In the genomic region with DNA sequence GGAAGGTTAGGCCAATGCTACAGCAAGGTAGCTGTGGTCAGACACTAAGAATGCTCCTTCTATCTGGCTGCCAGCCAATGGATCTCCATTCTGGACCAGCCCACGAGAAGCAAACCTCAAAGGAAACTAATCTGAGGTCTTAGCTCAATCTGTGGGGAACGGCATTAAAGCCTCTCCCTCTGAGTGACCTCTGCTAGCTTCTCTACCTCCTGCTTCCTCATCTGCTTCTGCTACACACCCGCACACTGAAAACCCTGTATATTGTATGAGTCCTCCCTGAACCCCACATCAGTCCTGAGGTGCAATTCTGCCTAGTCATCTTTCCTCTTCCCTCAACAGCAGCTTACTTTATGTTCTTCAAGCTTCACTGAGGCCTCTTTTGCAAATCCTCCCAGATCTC, we compare ENCODE assay signal across 1 cellular context.
TF ChIP-seq lines count a peak whose summit lies in the region.

No MANE protein-coding gene starts in this region.

TF ChIP-seq in GM23338, 12 proteins besides CTCF, POLR2A, EP300 and RAD21 (continued from another document):
- TF ChIP-seq, protein P1, sequence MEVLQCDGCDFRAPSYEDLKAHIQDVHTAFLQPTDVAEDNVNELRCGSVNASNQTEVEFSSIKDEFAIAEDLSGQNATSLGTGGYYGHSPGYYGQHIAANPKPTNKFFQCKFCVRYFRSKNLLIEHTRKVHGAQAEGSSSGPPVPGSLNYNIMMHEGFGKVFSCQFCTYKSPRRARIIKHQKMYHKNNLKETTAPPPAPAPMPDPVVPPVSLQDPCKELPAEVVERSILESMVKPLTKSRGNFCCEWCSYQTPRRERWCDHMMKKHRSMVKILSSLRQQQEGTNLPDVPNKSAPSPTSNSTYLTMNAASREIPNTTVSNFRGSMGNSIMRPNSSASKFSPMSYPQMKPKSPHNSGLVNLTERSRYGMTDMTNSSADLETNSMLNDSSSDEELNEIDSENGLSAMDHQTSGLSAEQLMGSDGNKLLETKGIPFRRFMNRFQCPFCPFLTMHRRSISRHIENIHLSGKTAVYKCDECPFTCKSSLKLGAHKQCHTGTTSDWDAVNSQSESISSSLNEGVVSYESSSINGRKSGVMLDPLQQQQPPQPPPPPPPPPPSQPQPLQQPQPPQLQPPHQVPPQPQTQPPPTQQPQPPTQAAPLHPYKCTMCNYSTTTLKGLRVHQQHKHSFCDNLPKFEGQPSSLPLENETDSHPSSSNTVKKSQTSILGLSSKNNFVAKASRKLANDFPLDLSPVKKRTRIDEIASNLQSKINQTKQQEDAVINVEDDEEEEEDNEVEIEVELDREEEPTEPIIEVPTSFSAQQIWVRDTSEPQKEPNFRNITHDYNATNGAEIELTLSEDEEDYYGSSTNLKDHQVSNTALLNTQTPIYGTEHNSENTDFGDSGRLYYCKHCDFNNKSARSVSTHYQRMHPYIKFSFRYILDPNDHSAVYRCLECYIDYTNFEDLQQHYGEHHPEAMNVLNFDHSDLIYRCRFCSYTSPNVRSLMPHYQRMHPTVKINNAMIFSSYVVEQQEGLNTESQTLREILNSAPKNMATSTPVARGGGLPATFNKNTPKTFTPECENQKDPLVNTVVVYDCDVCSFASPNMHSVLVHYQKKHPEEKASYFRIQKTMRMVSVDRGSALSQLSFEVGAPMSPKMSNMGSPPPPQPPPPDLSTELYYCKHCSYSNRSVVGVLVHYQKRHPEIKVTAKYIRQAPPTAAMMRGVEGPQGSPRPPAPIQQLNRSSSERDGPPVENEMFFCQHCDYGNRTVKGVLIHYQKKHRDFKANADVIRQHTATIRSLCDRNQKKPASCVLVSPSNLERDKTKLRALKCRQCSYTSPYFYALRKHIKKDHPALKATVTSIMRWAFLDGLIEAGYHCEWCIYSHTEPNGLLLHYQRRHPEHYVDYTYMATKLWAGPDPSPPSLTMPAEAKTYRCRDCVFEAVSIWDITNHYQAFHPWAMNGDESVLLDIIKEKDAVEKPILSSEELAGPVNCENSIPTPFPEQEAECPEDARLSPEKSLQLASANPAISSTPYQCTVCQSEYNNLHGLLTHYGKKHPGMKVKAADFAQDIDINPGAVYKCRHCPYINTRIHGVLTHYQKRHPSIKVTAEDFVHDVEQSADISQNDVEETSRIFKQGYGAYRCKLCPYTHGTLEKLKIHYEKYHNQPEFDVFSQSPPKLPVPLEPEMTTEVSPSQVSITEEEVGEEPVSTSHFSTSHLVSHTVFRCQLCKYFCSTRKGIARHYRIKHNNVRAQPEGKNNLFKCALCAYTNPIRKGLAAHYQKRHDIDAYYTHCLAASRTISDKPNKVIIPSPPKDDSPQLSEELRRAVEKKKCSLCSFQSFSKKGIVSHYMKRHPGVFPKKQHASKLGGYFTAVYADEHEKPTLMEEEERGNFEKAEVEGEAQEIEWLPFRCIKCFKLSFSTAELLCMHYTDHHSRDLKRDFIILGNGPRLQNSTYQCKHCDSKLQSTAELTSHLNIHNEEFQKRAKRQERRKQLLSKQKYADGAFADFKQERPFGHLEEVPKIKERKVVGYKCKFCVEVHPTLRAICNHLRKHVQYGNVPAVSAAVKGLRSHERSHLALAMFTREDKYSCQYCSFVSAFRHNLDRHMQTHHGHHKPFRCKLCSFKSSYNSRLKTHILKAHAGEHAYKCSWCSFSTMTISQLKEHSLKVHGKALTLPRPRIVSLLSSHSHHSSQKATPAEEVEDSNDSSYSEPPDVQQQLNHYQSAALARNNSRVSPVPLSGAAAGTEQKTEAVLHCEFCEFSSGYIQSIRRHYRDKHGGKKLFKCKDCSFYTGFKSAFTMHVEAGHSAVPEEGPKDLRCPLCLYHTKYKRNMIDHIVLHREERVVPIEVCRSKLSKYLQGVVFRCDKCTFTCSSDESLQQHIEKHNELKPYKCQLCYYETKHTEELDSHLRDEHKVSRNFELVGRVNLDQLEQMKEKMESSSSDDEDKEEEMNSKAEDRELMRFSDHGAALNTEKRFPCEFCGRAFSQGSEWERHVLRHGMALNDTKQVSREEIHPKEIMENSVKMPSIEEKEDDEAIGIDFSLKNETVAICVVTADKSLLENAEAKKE (CRISPR knock-in tag; IDR thresholded peaks at IDR 0.05): no peak
- TF ChIP-seq, protein P2, sequence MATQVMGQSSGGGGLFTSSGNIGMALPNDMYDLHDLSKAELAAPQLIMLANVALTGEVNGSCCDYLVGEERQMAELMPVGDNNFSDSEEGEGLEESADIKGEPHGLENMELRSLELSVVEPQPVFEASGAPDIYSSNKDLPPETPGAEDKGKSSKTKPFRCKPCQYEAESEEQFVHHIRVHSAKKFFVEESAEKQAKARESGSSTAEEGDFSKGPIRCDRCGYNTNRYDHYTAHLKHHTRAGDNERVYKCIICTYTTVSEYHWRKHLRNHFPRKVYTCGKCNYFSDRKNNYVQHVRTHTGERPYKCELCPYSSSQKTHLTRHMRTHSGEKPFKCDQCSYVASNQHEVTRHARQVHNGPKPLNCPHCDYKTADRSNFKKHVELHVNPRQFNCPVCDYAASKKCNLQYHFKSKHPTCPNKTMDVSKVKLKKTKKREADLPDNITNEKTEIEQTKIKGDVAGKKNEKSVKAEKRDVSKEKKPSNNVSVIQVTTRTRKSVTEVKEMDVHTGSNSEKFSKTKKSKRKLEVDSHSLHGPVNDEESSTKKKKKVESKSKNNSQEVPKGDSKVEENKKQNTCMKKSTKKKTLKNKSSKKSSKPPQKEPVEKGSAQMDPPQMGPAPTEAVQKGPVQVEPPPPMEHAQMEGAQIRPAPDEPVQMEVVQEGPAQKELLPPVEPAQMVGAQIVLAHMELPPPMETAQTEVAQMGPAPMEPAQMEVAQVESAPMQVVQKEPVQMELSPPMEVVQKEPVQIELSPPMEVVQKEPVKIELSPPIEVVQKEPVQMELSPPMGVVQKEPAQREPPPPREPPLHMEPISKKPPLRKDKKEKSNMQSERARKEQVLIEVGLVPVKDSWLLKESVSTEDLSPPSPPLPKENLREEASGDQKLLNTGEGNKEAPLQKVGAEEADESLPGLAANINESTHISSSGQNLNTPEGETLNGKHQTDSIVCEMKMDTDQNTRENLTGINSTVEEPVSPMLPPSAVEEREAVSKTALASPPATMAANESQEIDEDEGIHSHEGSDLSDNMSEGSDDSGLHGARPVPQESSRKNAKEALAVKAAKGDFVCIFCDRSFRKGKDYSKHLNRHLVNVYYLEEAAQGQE (IDR thresholded peaks at IDR 0.05; ENCODE audit: unreplicated experiment): no peak
- no peak for TF ChIP-seq CREB1 (CRISPR knock-in tag; IDR thresholded peaks at IDR 0.05; ENCODE audit: low read depth)
- no peak for TF ChIP-seq ZNF331 (CRISPR knock-in tag; IDR thresholded peaks at IDR 0.05; ENCODE audit: low read depth)
- TF ChIP-seq, protein P3, sequence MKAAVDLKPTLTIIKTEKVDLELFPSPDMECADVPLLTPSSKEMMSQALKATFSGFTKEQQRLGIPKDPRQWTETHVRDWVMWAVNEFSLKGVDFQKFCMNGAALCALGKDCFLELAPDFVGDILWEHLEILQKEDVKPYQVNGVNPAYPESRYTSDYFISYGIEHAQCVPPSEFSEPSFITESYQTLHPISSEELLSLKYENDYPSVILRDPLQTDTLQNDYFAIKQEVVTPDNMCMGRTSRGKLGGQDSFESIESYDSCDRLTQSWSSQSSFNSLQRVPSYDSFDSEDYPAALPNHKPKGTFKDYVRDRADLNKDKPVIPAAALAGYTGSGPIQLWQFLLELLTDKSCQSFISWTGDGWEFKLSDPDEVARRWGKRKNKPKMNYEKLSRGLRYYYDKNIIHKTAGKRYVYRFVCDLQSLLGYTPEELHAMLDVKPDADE (IDR thresholded peaks at IDR 0.05): no peak
- TF ChIP-seq EZH2 (IDR thresholded peaks at IDR 0.05; ENCODE audit: low read depth, unreplicated experiment): no peak
TF ChIP-seq in GM23338: peak in this region for 0.
